Comparison of ENCODE assay signal across 8 cellular contexts in the genomic region with DNA sequence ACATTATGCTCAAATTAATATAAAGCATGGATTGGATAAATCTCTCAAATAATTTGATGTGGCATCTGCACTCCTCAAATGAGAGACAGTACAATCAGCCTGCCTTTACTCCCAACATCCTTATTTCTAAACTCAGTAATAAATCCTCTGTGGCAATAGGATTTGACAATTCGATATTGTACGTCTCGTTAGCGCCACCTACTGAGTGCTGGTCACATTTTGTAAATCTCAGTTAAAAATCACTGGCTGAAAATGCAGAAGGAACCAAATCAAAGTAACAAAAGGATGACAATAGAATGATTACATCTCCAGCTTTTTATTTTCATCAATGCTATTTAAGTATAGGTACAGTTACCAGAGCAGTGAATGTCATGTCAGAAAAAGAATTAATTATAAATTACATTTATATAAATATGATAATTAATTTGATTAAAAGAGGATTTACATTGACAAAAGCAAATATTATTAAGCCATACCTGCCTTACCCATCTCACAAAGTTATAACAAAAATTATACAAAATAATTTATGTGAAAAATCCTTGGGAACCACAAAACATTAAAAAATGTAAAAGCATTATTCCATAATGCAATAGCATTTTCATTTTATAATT. TPM values are rescaled to one million over a fixed set of nuclear protein-coding genes. Genes with fewer than 3 reads are reported as not detected.
DNase-seq lines count a peak whose midpoint lies in the region; ATAC-seq and TF ChIP-seq lines count a peak whose summit lies in the region.

No MANE protein-coding gene starts in this region.

- no peak overlapping the region for H3K18ac ChIP-seq in IMR-90 (ENCODE audit: low read depth, low read length)

- no peak overlapping the region for H3K4me2 ChIP-seq in IMR-90 (ENCODE audit: low read depth, low read length)

- CTCF ChIA-PET in IMR-90 (lab: Yijun Ruan, JAX) = interaction anchor here (1.1 to 1.5 kb wide), 4 partner anchors 9 to 235 kb away, joined by 3 to 9 read pairs (median 5); no protein-coding TSS in a partner anchor

- H3K9me1 ChIP-seq in IMR-90 (ENCODE audit: insufficient read depth, low read length) = no peaks in the 10 kb centered on the region

- no peaks in the 10 kb centered on the region for H3K4me1 Mint-ChIP-seq in activated T-cell treated with anti-CD3 and anti-CD28 coated beads, Interleukin-2, amount 50 U/mL, for 4 hours (ENCODE audit: low read depth)

- no peaks in the 10 kb centered on the region for H3K27me3 ChIP-seq in IMR-90 (ENCODE audit: control insufficient read depth, insufficient read depth, low read length)
- H3K27me3 ChIP-seq in testis = no peaks in the 10 kb centered on the region

- POLR2A ChIA-PET in IMR-90 (lab: Charles Lee; ENCODE audit: unreplicated experiment) = no interaction called here

- no peak overlapping the region for H3K4me3 Mint-ChIP-seq in activated T-cell treated with anti-CD3 and anti-CD28 coated beads, Interleukin-2, amount 50 U/mL, for 4 hours

- H2BK15ac ChIP-seq in IMR-90 (ENCODE audit: low read depth, low read length) = no peak overlapping the region

- intact Hi-C loops in IMR-90 (cut with micrococcal nuclease) (loop anchor here (1.0 kb wide), 2 partner anchors 123 to 435 kb away; no protein-coding TSS in a partner anchor), testis (cut with DNase I; ENCODE audit: low total_unique reads) (no loop called here)

- DNase-seq in SHP77 (lab: John Stamatoyannopoulos, UW) (peak; percentile 42 to 68), SHP77 treated with DMSO at 0.1 percent for 48 hours (lab: John Stamatoyannopoulos, UW) (no peak), IMR-90 (peak; percentile 77), OCI-M2 (lab: John Stamatoyannopoulos, UW; ENCODE audit: unreplicated experiment) (peak; percentile 74), fibroblast of pulmonary artery (ENCODE audit: low read depth) (peak; percentile 88), non-pigmented ciliary epithelial cell (ENCODE audit: low read depth) (peak; percentile 26), testis (peak; percentile 87)
- peak; percentile 59 for DNase-seq in activated T-cell treated with anti-CD3 and anti-CD28 coated beads, Interleukin-2, amount 50 U/mL, for 4 hours

- no peak overlapping the region for H3K4ac ChIP-seq in IMR-90 (ENCODE audit: low read depth, low read length)

- peak; percentile 82 for TF ChIP-seq RAD21 in IMR-90 (IDR thresholded peaks at IDR 0.05; ENCODE audit: low read length)

- H2BK20ac ChIP-seq in IMR-90 (ENCODE audit: low read depth, low read length) = no peak overlapping the region

- no peak overlapping the region for H3K9ac ChIP-seq in IMR-90 (ENCODE audit: low read depth, low read length)

- no peak overlapping the region for H3K14ac ChIP-seq in IMR-90 (replicated peaks; ENCODE audit: low read depth, low read length)

- TF ChIP-seq POLR2A in IMR-90 (IDR thresholded peaks at IDR 0.05; ENCODE audit: low read depth, low read length) (no peak), testis (IDR thresholded peaks at IDR 0.05) (no peak)

- no CpG with 5 or more reads among the region's 4 CpGs for WGBS in IMR-90 (ENCODE audit: extremely low coverage in 2 of 2, insufficient read length in 1 of 2), 2 experiments
- WGBS in testis, 2 donors = 7 to 12% methylated on average over 4 of the region's 4 CpGs

- ATAC-seq in IMR-90 (ENCODE audit: low read depth) = peak; percentile 68
- no peak for ATAC-seq in activated T-cell treated with anti-CD3 and anti-CD28 coated beads, Interleukin-2, amount 50 U/mL, for 4 hours

- no TSS peak for BruUV-seq in IMR-90 (replicated peaks; lab: Mats Ljungman, UMichigan)

- H3K23ac ChIP-seq in IMR-90 (ENCODE audit: low read depth, low read length) = no peak overlapping the region

- no peak overlapping the region for H2BK120ac ChIP-seq in IMR-90 (ENCODE audit: low read depth, low read length)

- no peaks in the 10 kb centered on the region for H3K27me3 Mint-ChIP-seq in activated T-cell treated with anti-CD3 and anti-CD28 coated beads, Interleukin-2, amount 50 U/mL, for 4 hours (ENCODE audit: low read depth)

- no peak overlapping the region for H2AK9ac ChIP-seq in IMR-90 (replicated peaks; ENCODE audit: low read depth, low read length, poor library complexity)

- H3K4me3 ChIP-seq in IMR-90 (ENCODE audit: insufficient read depth, low read depth, low read length) (no peak overlapping the region), fibroblast of pulmonary artery (replicated peaks; ENCODE audit: low read depth, low read length) (no peak overlapping the region), testis (no peak overlapping the region)

- H3K9me3 ChIP-seq in IMR-90 (ENCODE audit: control insufficient read depth, insufficient read depth, low read length) = no peaks in the 10 kb centered on the region
- no peaks in the 10 kb centered on the region for H3K9me3 ChIP-seq in testis

- no peak overlapping the region for H4K8ac ChIP-seq in IMR-90 (ENCODE audit: low read depth in 2 of 2, low read length in 2 of 2)

- in situ Hi-C loops in IMR-90 (cut with MboI; ENCODE audit: low sequenced_read_pairs) = loop anchor here (10.0 kb wide), 1 partner anchor 438 kb away; no protein-coding TSS in a partner anchor

- dilution Hi-C loops in IMR-90 (cut with HindIII; ENCODE audit: low sequenced_read_pairs, unreplicated experiment) = no loop called here

- TF ChIP-seq CTCF in IMR-90 (conservative IDR thresholded peaks at IDR 0.05; ENCODE audit: low read depth, low read length) (peak; percentile 87), fibroblast of pulmonary artery (IDR thresholded peaks at IDR 0.05; ENCODE audit: low read length, missing control alignments) (peak; percentile 76), testis (IDR thresholded peaks at IDR 0.05) (peak; percentile 9 to 66 (median 51))

- H3K4me1 ChIP-seq in IMR-90 (ENCODE audit: control insufficient read depth, insufficient read depth, low read length) (no peaks in the 10 kb centered on the region), testis (no peaks in the 10 kb centered on the region)

- no peaks in the 10 kb centered on the region for H4K20me1 ChIP-seq in IMR-90 (ENCODE audit: insufficient read depth, low read length)

- H3K36me3 Mint-ChIP-seq in activated T-cell treated with anti-CD3 and anti-CD28 coated beads, Interleukin-2, amount 50 U/mL, for 4 hours (ENCODE audit: insufficient read depth) = no peaks in the 10 kb centered on the region

- H4K91ac ChIP-seq in IMR-90 (ENCODE audit: insufficient read depth, low read depth, low read length) = no peak overlapping the region

- H2AFZ ChIP-seq in IMR-90 (replicated peaks; ENCODE audit: low read length, poor library complexity) = no peak overlapping the region

- H3K36me3 ChIP-seq in IMR-90 (ENCODE audit: control insufficient read depth, insufficient read depth, low read length) (no peaks in the 10 kb centered on the region), testis (ENCODE audit: low read depth, missing control alignments) (no peaks in the 10 kb centered on the region)

- no peaks in the 10 kb centered on the region for H3K79me1 ChIP-seq in IMR-90 (ENCODE audit: low read depth in 1 of 2, low read length in 2 of 2)

- no peaks in the 10 kb centered on the region for H3K9me3 Mint-ChIP-seq in activated T-cell treated with anti-CD3 and anti-CD28 coated beads, Interleukin-2, amount 50 U/mL, for 4 hours

- no peak overlapping the region for H2BK5ac ChIP-seq in IMR-90 (ENCODE audit: low read depth, low read length, poor library complexity, severe bottlenecking)

- no peak overlapping the region for H3K56ac ChIP-seq in IMR-90 (ENCODE audit: extremely low read depth, insufficient read depth, low read length)

- H3K27ac ChIP-seq in IMR-90 (ENCODE audit: insufficient read depth, low read length) (no peak overlapping the region), testis (no peak overlapping the region)

- no peak overlapping the region for H2AK5ac ChIP-seq in IMR-90 (ENCODE audit: low read depth, low read length)

- H4K5ac ChIP-seq in IMR-90 (ENCODE audit: low read depth, low read length) = no peak overlapping the region

TF ChIP-seq in IMR-90, 13 proteins besides CTCF, POLR2A, EP300 and RAD21 (continues in another document):
- TF ChIP-seq, protein P1, sequence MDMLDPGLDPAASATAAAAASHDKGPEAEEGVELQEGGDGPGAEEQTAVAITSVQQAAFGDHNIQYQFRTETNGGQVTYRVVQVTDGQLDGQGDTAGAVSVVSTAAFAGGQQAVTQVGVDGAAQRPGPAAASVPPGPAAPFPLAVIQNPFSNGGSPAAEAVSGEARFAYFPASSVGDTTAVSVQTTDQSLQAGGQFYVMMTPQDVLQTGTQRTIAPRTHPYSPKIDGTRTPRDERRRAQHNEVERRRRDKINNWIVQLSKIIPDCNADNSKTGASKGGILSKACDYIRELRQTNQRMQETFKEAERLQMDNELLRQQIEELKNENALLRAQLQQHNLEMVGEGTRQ (IDR thresholded peaks at IDR 0.05; ENCODE audit: low read depth, low read length) = no peak
- no peak for TF ChIP-seq NFE2L2 (IDR thresholded peaks at IDR 0.05; ENCODE audit: low read depth, low read length)
- TF ChIP-seq MXI1 (IDR thresholded peaks at IDR 0.05; ENCODE audit: borderline replicate concordance, low read depth, low read length) = no peak
- peak; percentile 62; the same call in 1 of the 2 replicates for TF ChIP-seq CEBPB (IDR thresholded peaks at IDR 0.05; ENCODE audit: low read depth, low read length)
- no peak for TF ChIP-seq RFX5 (IDR thresholded peaks at IDR 0.05; ENCODE audit: low read depth, low read length)

RNA-seq across cellular contexts. Expression of a gene that starts 20.2 kb away (rescaled TPM):
- total RNA-seq in IMR-90 (2012; rRNA removed) (not detected in 2 replicates), testis (not detected)
- polyA plus RNA-seq in IMR-90 (2012; rRNA removed) (not detected in 2 replicates), testis (ENCODE audit: insufficient read depth, low read depth, low replicate concordance) (not detected)
- not detected in 2 replicates for polyA plus RNA-seq in IMR-90 (2012; cell fraction: cytosol; rRNA removed)
- not detected in 2 replicates for polyA plus RNA-seq in IMR-90 (2012; cell fraction: nucleus; rRNA removed; ENCODE audit: low replicate concordance)
- not detected for total RNA-seq in activated T-cell treated with anti-CD3 and anti-CD28 coated beads, Interleukin-2, amount 50 U/mL, for 4 hours

RNA-seq across cellular contexts. Expression of a gene that starts 34.4 kb away (rescaled TPM):
- total RNA-seq in IMR-90 (2012; rRNA removed) = not detected in 2 replicates
- polyA plus RNA-seq in IMR-90 (2012; rRNA removed) = not detected in 2 replicates
- polyA plus RNA-seq in IMR-90 (2012; cell fraction: cytosol; rRNA removed) = not detected in 2 replicates
- polyA plus RNA-seq in IMR-90 (2012; cell fraction: nucleus; rRNA removed; ENCODE audit: low replicate concordance) = not detected in 2 replicates
- not detected for total RNA-seq in activated T-cell treated with anti-CD3 and anti-CD28 coated beads, Interleukin-2, amount 50 U/mL, for 4 hours
- 1 to 10 TPM; 1.6 to 2.2 TPM for total RNA-seq in testis
- polyA plus RNA-seq in testis (ENCODE audit: insufficient read depth, low read depth, low replicate concordance) = 3.5 TPM

RNA-seq across cellular contexts. Expression of a gene that starts 34.5 kb away (rescaled TPM):
- total RNA-seq in IMR-90 (2012; rRNA removed) (104 and 120 TPM in 2 replicates), testis (10 to 100 TPM; 40.7 TPM)
- polyA plus RNA-seq in IMR-90 (2012; rRNA removed) (60.3 and 60.9 TPM in 2 replicates), testis (ENCODE audit: insufficient read depth, low read depth, low replicate concordance) (32.3 TPM)
- polyA plus RNA-seq in IMR-90 (2012; cell fraction: cytosol; rRNA removed) = 18.8 and 20.3 TPM in 2 replicates
- 5.4 and 36.7 TPM in 2 replicates for polyA plus RNA-seq in IMR-90 (2012; cell fraction: nucleus; rRNA removed; ENCODE audit: low replicate concordance)
- total RNA-seq in activated T-cell treated with anti-CD3 and anti-CD28 coated beads, Interleukin-2, amount 50 U/mL, for 4 hours = 10 to 100 TPM; 63.3 to 69.7 (median 63.3) TPM
